In the genomic region with DNA sequence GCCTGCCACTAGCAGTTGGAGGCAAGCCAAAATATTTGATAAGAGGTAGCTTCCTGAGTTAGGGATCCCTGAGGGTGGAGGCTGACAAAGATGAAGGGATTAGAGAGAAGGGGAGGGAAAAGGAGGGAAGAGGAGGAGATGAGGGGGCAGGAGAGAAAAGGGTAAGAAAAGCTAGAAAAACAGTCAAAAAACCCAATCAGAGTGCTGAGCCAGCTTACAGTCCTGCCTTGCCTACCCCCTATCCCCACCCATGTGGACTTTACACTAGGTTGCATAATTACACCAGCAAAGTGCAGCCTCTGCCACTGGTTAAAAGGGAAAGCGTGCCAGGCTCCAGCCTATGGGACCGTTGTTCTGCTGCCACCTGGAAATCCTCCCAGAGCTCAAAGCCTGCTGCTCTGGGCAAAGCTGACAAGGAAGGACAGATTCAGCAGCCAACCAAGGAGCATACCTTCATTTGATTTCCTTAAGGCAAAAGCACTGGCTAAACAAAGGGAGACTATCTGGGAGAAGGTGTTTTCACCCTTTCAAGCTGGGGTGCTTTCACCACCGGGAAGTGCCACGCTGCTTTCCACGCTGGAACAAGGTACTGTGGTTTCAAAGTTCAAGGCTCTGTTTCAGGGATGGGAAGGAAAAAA, we compare ENCODE assay signal across 8 cellular contexts. TPM values are rescaled to one million over a fixed set of nuclear protein-coding genes. Genes with fewer than 3 reads are reported as not detected.
DNase-seq lines count a peak whose midpoint lies in the region; ATAC-seq and TF ChIP-seq lines count a peak whose summit lies in the region.

No MANE protein-coding gene starts in this region.

- H3K4me3 ChIP-seq in right atrium auricular region (peak overlapping the region in 1 of 2 donors; percentile 26), smooth muscle cell (peak overlapping the region; percentile 19)

- H3K36me3 ChIP-seq in right atrium auricular region, result no peaks in the 10 kb centered on the region
- H3K36me3 ChIP-seq in smooth muscle cell (ENCODE audit: low read depth), result no peaks in the 10 kb centered on the region

- no peaks in the 10 kb centered on the region for H3K9me3 ChIP-seq in right atrium auricular region
- no peaks in the 10 kb centered on the region for H3K9me3 ChIP-seq in smooth muscle cell (replicated peaks; ENCODE audit: low read depth)

- H3K4me1 Mint-ChIP-seq in activated T-helper 17 cell treated with anti-CD3 and anti-CD28 coated beads, Interleukin-2, amount 50 U/mL, for 72 hours, result peaks cover 47% of the 10 kb centered on the region
- H3K4me1 Mint-ChIP-seq in activated naive CD4-positive, alpha-beta T cell treated with anti-CD3 and anti-CD28 coated beads, Interleukin-2, amount 10 ng/mL, durations not matched to agents 7 days and 5 days, result peaks cover 48% of the 10 kb centered on the region

- no peaks in the 10 kb centered on the region for H3K27me3 Mint-ChIP-seq in activated T-helper 17 cell treated with anti-CD3 and anti-CD28 coated beads, Interleukin-2, amount 50 U/mL, for 72 hours
- peaks cover 17% of the 10 kb centered on the region for H3K27me3 Mint-ChIP-seq in activated naive CD4-positive, alpha-beta T cell treated with anti-CD3 and anti-CD28 coated beads, Interleukin-2, amount 10 ng/mL, durations not matched to agents 7 days and 5 days

- no peak overlapping the region for H3K27ac Mint-ChIP-seq in activated T-helper 17 cell treated with anti-CD3 and anti-CD28 coated beads, Interleukin-2, amount 50 U/mL, for 72 hours
- H3K27ac Mint-ChIP-seq in activated naive CD4-positive, alpha-beta T cell treated with anti-CD3 and anti-CD28 coated beads, Interleukin-2, amount 10 ng/mL, durations not matched to agents 7 days and 5 days, result no peak overlapping the region

- H3K9ac ChIP-seq in smooth muscle cell (ENCODE audit: low read depth), result no peak overlapping the region

- TF ChIP-seq CTCF in right atrium auricular region (IDR thresholded peaks at IDR 0.05) (no peak), smooth muscle cell (IDR thresholded peaks at IDR 0.05; ENCODE audit: borderline replicate concordance, insufficient read depth, poor library complexity, severe bottlenecking) (no peak), GM10248 (IDR thresholded peaks at IDR 0.05; ENCODE audit: control extremely low read depth, extremely low read depth, low read depth, missing control alignments) (no peak)

- peak overlapping the region; percentile 79 for H3K4me2 ChIP-seq in smooth muscle cell

- peak overlapping the region; percentile 66 to 96 for H3K27ac ChIP-seq in right atrium auricular region
- H3K27ac ChIP-seq in smooth muscle cell (ENCODE audit: low read depth), result peak overlapping the region; percentile 91

- CTCF ChIA-PET in activated naive CD4-positive, alpha-beta T cell treated with anti-CD3 and anti-CD28 coated beads, Interleukin-2, amount 10 ng/mL, durations not matched to agents 7 days and 5 days (lab: Charles Lee), result interaction anchor here (0.6 to 2.2 kb wide), 5 partner anchors 9 to 289 kb away, joined by 3 to 13 read pairs (median 3); no protein-coding TSS in a partner anchor
- CTCF ChIA-PET in GM10248 (lab: Yijun Ruan, JAX), result interaction anchor here (1.1 to 4.0 kb wide), 5 partner anchors 10 to 289 kb away, joined by 3 to 29 read pairs (median 4); no protein-coding TSS in a partner anchor

- H3K79me2 ChIP-seq in smooth muscle cell (ENCODE audit: low read depth), result peaks cover 11% of the 10 kb centered on the region

- no peak overlapping the region for H2AFZ ChIP-seq in smooth muscle cell (ENCODE audit: low read depth)

- H3F3A ChIP-seq in smooth muscle cell (ENCODE audit: low read depth), result peaks cover 34% of the 10 kb centered on the region

- H3K4me1 ChIP-seq in right atrium auricular region, result peaks cover 0 to 46% of the 10 kb centered on the region in 2 donors
- H3K4me1 ChIP-seq in smooth muscle cell (ENCODE audit: low read depth), result peaks cover 14% of the 10 kb centered on the region

- H4K20me1 ChIP-seq in smooth muscle cell (ENCODE audit: low read depth), result peaks cover under 1% of the 10 kb centered on the region

- peaks cover 13% of the 10 kb centered on the region for H3K36me3 Mint-ChIP-seq in activated T-helper 17 cell treated with anti-CD3 and anti-CD28 coated beads, Interleukin-2, amount 50 U/mL, for 72 hours (ENCODE audit: low read depth)
- peaks cover 3% of the 10 kb centered on the region for H3K36me3 Mint-ChIP-seq in activated naive CD4-positive, alpha-beta T cell treated with anti-CD3 and anti-CD28 coated beads, Interleukin-2, amount 10 ng/mL, durations not matched to agents 7 days and 5 days

- POLR2A ChIA-PET in GM10248 (lab: Yijun Ruan, JAX), result interaction anchor here (0.6 kb wide), 1 partner anchor 393 kb away, joined by 3 read pairs; no protein-coding TSS in a partner anchor

- ATAC-seq in activated T-helper 17 cell treated with anti-CD3 and anti-CD28 coated beads, Interleukin-2, amount 50 U/mL, for 72 hours (replicated peaks), result no peak
- no peak for ATAC-seq in GM19351 (IDR thresholded peaks at IDR 0.05; ENCODE audit: unreplicated experiment)

- H3K4me3 Mint-ChIP-seq in activated T-helper 17 cell treated with anti-CD3 and anti-CD28 coated beads, Interleukin-2, amount 50 U/mL, for 72 hours, result peak overlapping the region; percentile 70
- no peak overlapping the region for H3K4me3 Mint-ChIP-seq in activated naive CD4-positive, alpha-beta T cell treated with anti-CD3 and anti-CD28 coated beads, Interleukin-2, amount 10 ng/mL, durations not matched to agents 7 days and 5 days

- 57% methylated on average over 5 of the region's 5 CpGs for WGBS in smooth muscle cell (ENCODE audit: low lambda C conversion rate)

- DNase-seq in Ammon's horn (ENCODE audit: low spot score), result peak; percentile 80
- DNase-seq in NCI-H1436 treated with DMSO at 0.1 percent for 48 hours (lab: John Stamatoyannopoulos, UW), result peak; percentile 54
- peak; percentile 61 for DNase-seq in right atrium auricular region (ENCODE audit: low spot score)
- DNase-seq in smooth muscle cell (lab: John Stamatoyannopoulos, UW; ENCODE audit: unreplicated experiment), result no peak
- DNase-seq in activated naive CD4-positive, alpha-beta T cell treated with anti-CD3 and anti-CD28 coated beads, Interleukin-2, amount 10 ng/mL, durations not matched to agents 7 days and 5 days, result no peak
- no peak for DNase-seq in GM10248 (ENCODE audit: extremely low spot score)

- no peaks in the 10 kb centered on the region for H3K27me3 ChIP-seq in right atrium auricular region
- H3K27me3 ChIP-seq in smooth muscle cell (ENCODE audit: low read depth), result no peaks in the 10 kb centered on the region

- no peaks in the 10 kb centered on the region for H3K9me3 Mint-ChIP-seq in activated T-helper 17 cell treated with anti-CD3 and anti-CD28 coated beads, Interleukin-2, amount 50 U/mL, for 72 hours
- H3K9me3 Mint-ChIP-seq in activated naive CD4-positive, alpha-beta T cell treated with anti-CD3 and anti-CD28 coated beads, Interleukin-2, amount 10 ng/mL, durations not matched to agents 7 days and 5 days, result no peaks in the 10 kb centered on the region

RNA-seq across cellular contexts. Expression of a gene that starts 3.9 kb away (rescaled TPM):
- total RNA-seq in activated T-helper 17 cell treated with anti-CD3 and anti-CD28 coated beads, Interleukin-2, amount 50 U/mL, for 72 hours, result 10 to 100 TPM; 45.1 to 55.0 TPM
- total RNA-seq in right atrium auricular region, result 10 to 100 TPM; 24.6 to 31.9 TPM
- 34.5 and 39.7 TPM in 2 replicates for total RNA-seq in smooth muscle cell
- polyA plus RNA-seq in smooth muscle cell, result 54.6 and 57.4 TPM in 2 replicates

RNA-seq across cellular contexts. Expression of a gene that starts 28.5 kb away (rescaled TPM):
- total RNA-seq in activated T-helper 17 cell treated with anti-CD3 and anti-CD28 coated beads, Interleukin-2, amount 50 U/mL, for 72 hours, result 10 to 100 TPM in 1 of 2 donors, 1 to 10 TPM in 1; 9.2 to 23.3 TPM
- total RNA-seq in right atrium auricular region, result 10 to 100 TPM; 14.0 to 15.6 TPM
- total RNA-seq in smooth muscle cell, result 2.7 and 5.7 TPM in 2 replicates
- 7.9 and 10.6 TPM in 2 replicates for polyA plus RNA-seq in smooth muscle cell

Comparison
In these comparisons a context has a peak if more than half of its experiments do, and no peak if none do; other contexts are left out.
1. DNase-seq: peak in Ammon's horn (single experiment), NCI-H1436 treated with DMSO at 0.1 percent for 48 hours (single experiment) and right atrium auricular region (single experiment); none in smooth muscle cell (single experiment), activated naive CD4-positive, alpha-beta T cell treated with anti-CD3 and anti-CD28 coated beads, Interleukin-2, amount 10 ng/mL, durations not matched to agents 7 days and 5 days (single experiment) and GM10248 (single experiment).